ENCODE assay signal across 8 cellular contexts in genomic region chr20:19757973-19758887, GRCh38. TPM values are rescaled to one million over a fixed set of nuclear protein-coding genes. Genes with fewer than 3 reads are reported as not detected.
DNase-seq lines count a peak whose midpoint lies in the region; ATAC-seq, FAIRE-seq and TF ChIP-seq lines count a peak whose summit lies in the region.

RIN2 (plus strand) TSS chr20:19758258; CDS start chr20:19889602, 131,344 bp downstream.

- no peaks in the 10 kb centered on the region for H3K9me3 ChIP-seq in neural cell (ENCODE audit: low read length)

- TF ChIP-seq RAD21 in neural cell (conservative IDR thresholded peaks at IDR 0.05), result no peak

- no peaks in the 10 kb centered on the region for H3K27me3 ChIP-seq in neural cell (ENCODE audit: insufficient read depth, low read depth, low read length)

- H3K4me2 ChIP-seq in neural cell (ENCODE audit: low read length), result peak within 1 kb of the TSS; percentile 50

- DNase-seq in GM12892 (ENCODE audit: insufficient read length), result peak; percentile 18
- DNase-seq in NCI-H1930 (lab: John Stamatoyannopoulos, UW), result peak; percentile 40 to 53
- no peak for DNase-seq in activated naive CD8-positive, alpha-beta T cell treated with anti-CD3 and anti-CD28 coated beads for 36 hours
- peak; percentile 94 for DNase-seq in glomerular visceral epithelial cell (ENCODE audit: extremely low spot score)

- H3K36me3 Mint-ChIP-seq in activated naive CD8-positive, alpha-beta T cell treated with anti-CD3 and anti-CD28 coated beads for 36 hours, result no peaks in the 10 kb centered on the region

- H3K4me1 Mint-ChIP-seq in activated naive CD8-positive, alpha-beta T cell treated with anti-CD3 and anti-CD28 coated beads for 36 hours, result peaks cover 2% of the 10 kb centered on the region

- FAIRE-seq in GM12892 (lab: Jason Lieb, UNC), result no peak

- H3F3A ChIP-seq in neural cell (ENCODE audit: insufficient read depth, low read length, poor library complexity, severe bottlenecking), result peaks cover 6% of the 10 kb centered on the region

- no peaks in the 10 kb centered on the region for H3K36me3 ChIP-seq in neural cell (ENCODE audit: insufficient read depth, low read length)

- no peak for TF ChIP-seq EP300 in neural cell (conservative IDR thresholded peaks at IDR 0.05; ENCODE audit: poor library complexity, severe bottlenecking)

- no peak for ATAC-seq in HG03469 (IDR thresholded peaks at IDR 0.05; ENCODE audit: unreplicated experiment)
- ATAC-seq in HG02973 (IDR thresholded peaks at IDR 0.05; ENCODE audit: unreplicated experiment), result no peak
- ATAC-seq in HG03442 (IDR thresholded peaks at IDR 0.05; ENCODE audit: unreplicated experiment), result no peak

- peak within 1 kb of the TSS; percentile 77 for H3K27ac ChIP-seq in neural cell (ENCODE audit: low read length)

- no peaks in the 10 kb centered on the region for H4K20me1 ChIP-seq in neural cell (ENCODE audit: insufficient read depth)

- no peak for TF ChIP-seq POLR2A in GM12892 (IDR thresholded peaks at IDR 0.05; ENCODE audit: low read depth, low read length)

- H3K27ac Mint-ChIP-seq in activated naive CD8-positive, alpha-beta T cell treated with anti-CD3 and anti-CD28 coated beads for 36 hours, result no peak within 1 kb of the TSS

- no peaks in the 10 kb centered on the region for H3K9me3 Mint-ChIP-seq in activated naive CD8-positive, alpha-beta T cell treated with anti-CD3 and anti-CD28 coated beads for 36 hours

- peaks cover 26% of the 10 kb centered on the region for H3K79me2 ChIP-seq in neural cell (replicated peaks; ENCODE audit: insufficient read depth, low read length)

- H3K27me3 Mint-ChIP-seq in activated naive CD8-positive, alpha-beta T cell treated with anti-CD3 and anti-CD28 coated beads for 36 hours, result peaks cover 55% of the 10 kb centered on the region

- no peak for TF ChIP-seq CTCF in neural cell (IDR thresholded peaks at IDR 0.05; ENCODE audit: poor library complexity, severe bottlenecking)

- H3K4me3 Mint-ChIP-seq in activated naive CD8-positive, alpha-beta T cell treated with anti-CD3 and anti-CD28 coated beads for 36 hours, result peak within 1 kb of the TSS; percentile 52

- H3K4me3 ChIP-seq in neural cell (ENCODE audit: low read length), result peak within 1 kb of the TSS; percentile 90

- H3K9ac ChIP-seq in neural cell (ENCODE audit: low read length), result peak within 1 kb of the TSS; percentile 85

- H3K9me2 ChIP-seq in neural cell (ENCODE audit: insufficient read depth, low read length), result no peaks in the 10 kb centered on the region

- H2AFZ ChIP-seq in neural cell (ENCODE audit: low read depth, low read length), result peak within 1 kb of the TSS; percentile 80

TF ChIP-seq in neural cell, 6 proteins besides CTCF, POLR2A, EP300 and RAD21:
- TF ChIP-seq EZH2 (IDR thresholded peaks at IDR 0.05; ENCODE audit: borderline replicate concordance, insufficient read depth, low read length, poor library complexity, severe bottlenecking), result no peak
- peak; percentile 20 for TF ChIP-seq TAF1 (IDR thresholded peaks at IDR 0.05; ENCODE audit: low read depth)

RNA-seq across cellular contexts. Expression of gene RIN2, which starts in this region (rescaled TPM):
- not detected for polyA plus RNA-seq in GM12892 (2012; ENCODE audit: missing spikeins)
- total RNA-seq in activated naive CD8-positive, alpha-beta T cell treated with anti-CD3 and anti-CD28 coated beads for 36 hours, result not detected
- polyA plus RNA-seq in neural cell, result 4.7 and 24.4 TPM in 2 replicates
- polyA minus RNA-seq in neural cell, result 14.4 and 28.1 TPM in 2 replicates
